Comparison of ENCODE assay signal across 3 cellular contexts in the genomic region with DNA sequence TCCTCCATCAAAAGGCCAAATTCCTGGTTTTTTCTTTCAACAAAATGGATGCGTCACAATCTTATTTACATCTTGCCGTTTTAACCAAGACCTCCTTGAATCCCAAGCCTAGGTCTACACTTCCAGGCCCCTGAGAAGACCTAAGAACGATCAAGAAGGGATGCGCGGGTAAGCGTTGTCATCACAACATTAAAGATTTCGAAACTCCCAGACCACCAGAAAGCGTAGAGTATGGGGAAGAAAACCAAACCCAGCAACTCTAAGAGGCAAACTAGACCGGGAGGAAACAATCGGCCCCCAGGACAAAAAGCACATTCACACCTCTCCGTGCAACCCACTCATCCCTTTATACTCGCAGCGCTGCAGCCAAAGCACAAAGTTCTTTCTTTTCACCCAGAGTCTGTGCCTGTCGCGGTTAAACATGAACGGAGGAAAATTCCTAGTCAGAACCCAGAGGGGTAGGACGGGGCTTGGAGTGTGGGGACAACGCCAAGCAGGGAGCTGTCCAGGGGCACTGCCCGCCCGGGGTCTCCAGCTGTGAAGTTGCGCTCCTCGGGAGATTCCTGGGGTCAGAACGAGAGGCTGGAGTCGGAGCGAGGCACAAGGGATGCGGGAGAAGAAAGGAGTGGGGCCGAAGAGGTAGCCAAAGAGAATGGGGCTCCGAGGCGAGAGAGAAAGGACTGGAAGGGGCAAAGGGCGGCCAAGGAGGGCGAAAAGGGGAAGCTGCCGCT.
TF ChIP-seq lines count a peak whose summit lies in the region.

No MANE protein-coding gene starts in this region.

TF ChIP-seq in GM23338, 12 proteins besides CTCF, POLR2A, EP300 and RAD21:
- TF ChIP-seq, protein P1, sequence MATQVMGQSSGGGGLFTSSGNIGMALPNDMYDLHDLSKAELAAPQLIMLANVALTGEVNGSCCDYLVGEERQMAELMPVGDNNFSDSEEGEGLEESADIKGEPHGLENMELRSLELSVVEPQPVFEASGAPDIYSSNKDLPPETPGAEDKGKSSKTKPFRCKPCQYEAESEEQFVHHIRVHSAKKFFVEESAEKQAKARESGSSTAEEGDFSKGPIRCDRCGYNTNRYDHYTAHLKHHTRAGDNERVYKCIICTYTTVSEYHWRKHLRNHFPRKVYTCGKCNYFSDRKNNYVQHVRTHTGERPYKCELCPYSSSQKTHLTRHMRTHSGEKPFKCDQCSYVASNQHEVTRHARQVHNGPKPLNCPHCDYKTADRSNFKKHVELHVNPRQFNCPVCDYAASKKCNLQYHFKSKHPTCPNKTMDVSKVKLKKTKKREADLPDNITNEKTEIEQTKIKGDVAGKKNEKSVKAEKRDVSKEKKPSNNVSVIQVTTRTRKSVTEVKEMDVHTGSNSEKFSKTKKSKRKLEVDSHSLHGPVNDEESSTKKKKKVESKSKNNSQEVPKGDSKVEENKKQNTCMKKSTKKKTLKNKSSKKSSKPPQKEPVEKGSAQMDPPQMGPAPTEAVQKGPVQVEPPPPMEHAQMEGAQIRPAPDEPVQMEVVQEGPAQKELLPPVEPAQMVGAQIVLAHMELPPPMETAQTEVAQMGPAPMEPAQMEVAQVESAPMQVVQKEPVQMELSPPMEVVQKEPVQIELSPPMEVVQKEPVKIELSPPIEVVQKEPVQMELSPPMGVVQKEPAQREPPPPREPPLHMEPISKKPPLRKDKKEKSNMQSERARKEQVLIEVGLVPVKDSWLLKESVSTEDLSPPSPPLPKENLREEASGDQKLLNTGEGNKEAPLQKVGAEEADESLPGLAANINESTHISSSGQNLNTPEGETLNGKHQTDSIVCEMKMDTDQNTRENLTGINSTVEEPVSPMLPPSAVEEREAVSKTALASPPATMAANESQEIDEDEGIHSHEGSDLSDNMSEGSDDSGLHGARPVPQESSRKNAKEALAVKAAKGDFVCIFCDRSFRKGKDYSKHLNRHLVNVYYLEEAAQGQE (IDR thresholded peaks at IDR 0.05; ENCODE audit: unreplicated experiment), result peak; percentile 55
- no peak for TF ChIP-seq ZNF331 (CRISPR knock-in tag; IDR thresholded peaks at IDR 0.05; ENCODE audit: low read depth)

TF ChIP-seq in SK-N-SH, 30 proteins besides CTCF, POLR2A, EP300 and RAD21:
- TF ChIP-seq SIN3A (IDR thresholded peaks at IDR 0.05; ENCODE audit: borderline replicate concordance, low read depth, low read length) (peak; percentile 34; the same call in 1 of the 2 replicates), RXRA (IDR thresholded peaks at IDR 0.05; ENCODE audit: borderline replicate concordance, low read depth) (no peak), RCOR1 (IDR thresholded peaks at IDR 0.05; ENCODE audit: low read length) (no peak), CHD2 (IDR thresholded peaks at IDR 0.05; ENCODE audit: low read length, partially characterized antibody) (no peak), GABPA (IDR thresholded peaks at IDR 0.05; ENCODE audit: low read depth) (no peak), NRF1 (IDR thresholded peaks at IDR 0.05; ENCODE audit: low read depth, low read length) (no peak), TCF12 (IDR thresholded peaks at IDR 0.05) (no peak), FOXJ3 (CRISPR knock-in tag; IDR thresholded peaks at IDR 0.05) (no peak)
- TF ChIP-seq, protein P2, sequence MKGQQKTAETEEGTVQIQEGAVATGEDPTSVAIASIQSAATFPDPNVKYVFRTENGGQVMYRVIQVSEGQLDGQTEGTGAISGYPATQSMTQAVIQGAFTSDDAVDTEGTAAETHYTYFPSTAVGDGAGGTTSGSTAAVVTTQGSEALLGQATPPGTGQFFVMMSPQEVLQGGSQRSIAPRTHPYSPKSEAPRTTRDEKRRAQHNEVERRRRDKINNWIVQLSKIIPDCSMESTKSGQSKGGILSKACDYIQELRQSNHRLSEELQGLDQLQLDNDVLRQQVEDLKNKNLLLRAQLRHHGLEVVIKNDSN (IDR thresholded peaks at IDR 0.05; ENCODE audit: borderline replicate concordance, low read depth), result no peak
- TF ChIP-seq, protein P3, sequence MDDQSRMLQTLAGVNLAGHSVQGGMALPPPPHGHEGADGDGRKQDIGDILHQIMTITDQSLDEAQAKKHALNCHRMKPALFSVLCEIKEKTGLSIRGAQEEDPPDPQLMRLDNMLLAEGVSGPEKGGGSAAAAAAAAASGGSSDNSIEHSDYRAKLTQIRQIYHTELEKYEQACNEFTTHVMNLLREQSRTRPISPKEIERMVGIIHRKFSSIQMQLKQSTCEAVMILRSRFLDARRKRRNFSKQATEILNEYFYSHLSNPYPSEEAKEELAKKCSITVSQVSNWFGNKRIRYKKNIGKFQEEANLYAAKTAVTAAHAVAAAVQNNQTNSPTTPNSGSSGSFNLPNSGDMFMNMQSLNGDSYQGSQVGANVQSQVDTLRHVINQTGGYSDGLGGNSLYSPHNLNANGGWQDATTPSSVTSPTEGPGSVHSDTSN (IDR thresholded peaks at IDR 0.05), result no peak
- TF ChIP-seq, protein P1 (IDR thresholded peaks at IDR 0.05; ENCODE audit: low read depth, low read length), result peak; percentile 88
- TF ChIP-seq, protein P4, sequence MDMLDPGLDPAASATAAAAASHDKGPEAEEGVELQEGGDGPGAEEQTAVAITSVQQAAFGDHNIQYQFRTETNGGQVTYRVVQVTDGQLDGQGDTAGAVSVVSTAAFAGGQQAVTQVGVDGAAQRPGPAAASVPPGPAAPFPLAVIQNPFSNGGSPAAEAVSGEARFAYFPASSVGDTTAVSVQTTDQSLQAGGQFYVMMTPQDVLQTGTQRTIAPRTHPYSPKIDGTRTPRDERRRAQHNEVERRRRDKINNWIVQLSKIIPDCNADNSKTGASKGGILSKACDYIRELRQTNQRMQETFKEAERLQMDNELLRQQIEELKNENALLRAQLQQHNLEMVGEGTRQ (IDR thresholded peaks at IDR 0.05; ENCODE audit: borderline replicate concordance, low read depth, low read length), result no peak
- TF ChIP-seq, protein P5, sequence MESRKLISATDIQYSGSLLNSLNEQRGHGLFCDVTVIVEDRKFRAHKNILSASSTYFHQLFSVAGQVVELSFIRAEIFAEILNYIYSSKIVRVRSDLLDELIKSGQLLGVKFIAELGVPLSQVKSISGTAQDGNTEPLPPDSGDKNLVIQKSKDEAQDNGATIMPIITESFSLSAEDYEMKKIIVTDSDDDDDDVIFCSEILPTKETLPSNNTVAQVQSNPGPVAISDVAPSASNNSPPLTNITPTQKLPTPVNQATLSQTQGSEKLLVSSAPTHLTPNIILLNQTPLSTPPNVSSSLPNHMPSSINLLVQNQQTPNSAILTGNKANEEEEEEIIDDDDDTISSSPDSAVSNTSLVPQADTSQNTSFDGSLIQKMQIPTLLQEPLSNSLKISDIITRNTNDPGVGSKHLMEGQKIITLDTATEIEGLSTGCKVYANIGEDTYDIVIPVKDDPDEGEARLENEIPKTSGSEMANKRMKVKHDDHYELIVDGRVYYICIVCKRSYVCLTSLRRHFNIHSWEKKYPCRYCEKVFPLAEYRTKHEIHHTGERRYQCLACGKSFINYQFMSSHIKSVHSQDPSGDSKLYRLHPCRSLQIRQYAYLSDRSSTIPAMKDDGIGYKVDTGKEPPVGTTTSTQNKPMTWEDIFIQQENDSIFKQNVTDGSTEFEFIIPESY (IDR thresholded peaks at IDR 0.05; ENCODE audit: borderline replicate concordance, low read depth), result no peak
TF ChIP-seq in SK-N-SH: peak in this region for 2.

TF ChIP-seq in endothelial cell of umbilical vein, 7 proteins besides CTCF, POLR2A, EP300 and RAD21:
- TF ChIP-seq GATA2 (IDR thresholded peaks at IDR 0.05; ENCODE audit: insufficient read depth, insufficient read length, low read depth, low read length), result no peak
- TF ChIP-seq, protein P6, sequence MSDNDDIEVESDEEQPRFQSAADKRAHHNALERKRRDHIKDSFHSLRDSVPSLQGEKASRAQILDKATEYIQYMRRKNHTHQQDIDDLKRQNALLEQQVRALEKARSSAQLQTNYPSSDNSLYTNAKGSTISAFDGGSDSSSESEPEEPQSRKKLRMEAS (IDR thresholded peaks at IDR 0.05; ENCODE audit: insufficient read depth, insufficient read length), result no peak
- TF ChIP-seq MYC (IDR thresholded peaks at IDR 0.05; ENCODE audit: low read depth, low read length), result no peak
- no peak for TF ChIP-seq POLR2AphosphoS5 (IDR thresholded peaks at IDR 0.05; ENCODE audit: insufficient read depth, low read depth, low read length)
- no peak for TF ChIP-seq EZH2 (IDR thresholded peaks at IDR 0.05; ENCODE audit: borderline replicate concordance, low read depth, low read length, severe bottlenecking)
- TF ChIP-seq JUN (IDR thresholded peaks at IDR 0.05; ENCODE audit: borderline replicate concordance, insufficient read depth, insufficient read length, low read depth), result no peak
- no peak for TF ChIP-seq FOS (IDR thresholded peaks at IDR 0.05; ENCODE audit: borderline replicate concordance, insufficient read depth, low read length)
